ENCODE assay signal across 8 cellular contexts in genomic region chr7:92744184-92744583, GRCh38.
DNase-seq lines count a peak whose midpoint lies in the region; ATAC-seq and TF ChIP-seq lines count a peak whose summit lies in the region.
"Not testable (repeated sequence)": the region's sequence is repeated elsewhere in the genome, so short reads cannot be mapped to it uniquely, and the experiment has no call there.

No MANE protein-coding gene starts in this region.

- peak overlapping the region; percentile 27 for H3K27ac Mint-ChIP-seq in T-helper 1 cell treated with Interleukin-12 subunit alpha and Interleukin-12 subunit beta and Interleukin-4 antibody, amounts not matched to agents 30 μg/mL and 1 μg/mL, for 36 hours
- peak overlapping the region; percentile 52 for H3K27ac Mint-ChIP-seq in activated CD4-positive, alpha-beta T cell treated with anti-CD3 and anti-CD28 coated beads, Interleukin-2, amount 10 ng/mL, durations not matched to agents 24 days and 14 days
- H3K27ac Mint-ChIP-seq in activated T-helper 17 cell treated with anti-CD3 and anti-CD28 coated beads, Interleukin-2, amount 50 U/mL, for 72 hours = peak overlapping the region; percentile 71
- H3K27ac Mint-ChIP-seq in activated naive CD8-positive, alpha-beta T cell treated with anti-CD3 and anti-CD28 coated beads, Interleukin-2, amount 10 ng/mL, durations not matched to agents 7 days and 5 days = peak overlapping the region; percentile 58
- peak overlapping the region; percentile 20 for H3K27ac Mint-ChIP-seq in natural killer cell treated with Interleukin-12 subunit alpha and Interleukin-12 subunit beta and Interleukin-15 and Interleukin-18, amount 100 ng/mL, for 72 hours
- H3K27ac Mint-ChIP-seq in stimulated activated effector memory CD8-positive, alpha-beta T cell treated with anti-CD3 and anti-CD28 coated beads, Interleukin-12 subunit alpha, Interleukin-12 subunit beta, amount 100 ng/mL, for 72 hours = peak overlapping the region; percentile 79

- not testable (repeated sequence) for H3K27me3 ChIP-seq in DND-41 (ENCODE audit: insufficient read depth, low read length, poor library complexity)

- H3K27me3 Mint-ChIP-seq in T-helper 1 cell treated with Interleukin-12 subunit alpha and Interleukin-12 subunit beta and Interleukin-4 antibody, amounts not matched to agents 30 μg/mL and 1 μg/mL, for 36 hours (ENCODE audit: low read depth); activated CD4-positive, alpha-beta T cell treated with anti-CD3 and anti-CD28 coated beads, Interleukin-2, amount 10 ng/mL, durations not matched to agents 24 days and 14 days; activated T-helper 17 cell treated with anti-CD3 and anti-CD28 coated beads, Interleukin-2, amount 50 U/mL, for 72 hours; activated naive CD8-positive, alpha-beta T cell treated with anti-CD3 and anti-CD28 coated beads, Interleukin-2, amount 10 ng/mL, durations not matched to agents 7 days and 5 days; natural killer cell treated with Interleukin-12 subunit alpha and Interleukin-12 subunit beta and Interleukin-15 and Interleukin-18, amount 100 ng/mL, for 72 hours: not testable (repeated sequence)

- H3K27ac ChIP-seq in DND-41 (ENCODE audit: low read length) (peak overlapping the region; percentile 51), KOPT-K1 (ENCODE audit: low read depth, low read length, poor library complexity, severe bottlenecking) (peak overlapping the region; percentile 43)

- peaks cover 100% of the 10 kb centered on the region for H3K79me2 ChIP-seq in DND-41 (ENCODE audit: insufficient read depth, low read length)

- peaks cover 58% of the 10 kb centered on the region for H3K4me1 Mint-ChIP-seq in T-helper 1 cell treated with Interleukin-12 subunit alpha and Interleukin-12 subunit beta and Interleukin-4 antibody, amounts not matched to agents 30 μg/mL and 1 μg/mL, for 36 hours (ENCODE audit: low read depth)
- peaks cover 46% of the 10 kb centered on the region for H3K4me1 Mint-ChIP-seq in activated CD4-positive, alpha-beta T cell treated with anti-CD3 and anti-CD28 coated beads, Interleukin-2, amount 10 ng/mL, durations not matched to agents 24 days and 14 days
- H3K4me1 Mint-ChIP-seq in activated T-helper 17 cell treated with anti-CD3 and anti-CD28 coated beads, Interleukin-2, amount 50 U/mL, for 72 hours = peaks cover 40% of the 10 kb centered on the region
- peaks cover 26% of the 10 kb centered on the region for H3K4me1 Mint-ChIP-seq in activated naive CD8-positive, alpha-beta T cell treated with anti-CD3 and anti-CD28 coated beads, Interleukin-2, amount 10 ng/mL, durations not matched to agents 7 days and 5 days
- peaks cover 35 to 52% of the 10 kb centered on the region in 2 donors for H3K4me1 Mint-ChIP-seq in natural killer cell treated with Interleukin-12 subunit alpha and Interleukin-12 subunit beta and Interleukin-15 and Interleukin-18, amount 100 ng/mL, for 72 hours (ENCODE audit: low read depth in 2 of 2)
- H3K4me1 Mint-ChIP-seq in stimulated activated effector memory CD8-positive, alpha-beta T cell treated with anti-CD3 and anti-CD28 coated beads, Interleukin-12 subunit alpha, Interleukin-12 subunit beta, amount 100 ng/mL, for 72 hours = peaks cover 65% of the 10 kb centered on the region

- peaks cover 34% of the 10 kb centered on the region for H3K36me3 Mint-ChIP-seq in T-helper 1 cell treated with Interleukin-12 subunit alpha and Interleukin-12 subunit beta and Interleukin-4 antibody, amounts not matched to agents 30 μg/mL and 1 μg/mL, for 36 hours (ENCODE audit: low read depth)
- H3K36me3 Mint-ChIP-seq in activated CD4-positive, alpha-beta T cell treated with anti-CD3 and anti-CD28 coated beads, Interleukin-2, amount 10 ng/mL, durations not matched to agents 24 days and 14 days (ENCODE audit: low read depth) = peaks cover 50% of the 10 kb centered on the region
- peaks cover 81% of the 10 kb centered on the region for H3K36me3 Mint-ChIP-seq in activated T-helper 17 cell treated with anti-CD3 and anti-CD28 coated beads, Interleukin-2, amount 50 U/mL, for 72 hours (ENCODE audit: low read depth)
- H3K36me3 Mint-ChIP-seq in activated naive CD8-positive, alpha-beta T cell treated with anti-CD3 and anti-CD28 coated beads, Interleukin-2, amount 10 ng/mL, durations not matched to agents 7 days and 5 days = peaks cover 48% of the 10 kb centered on the region
- H3K36me3 Mint-ChIP-seq in natural killer cell treated with Interleukin-12 subunit alpha and Interleukin-12 subunit beta and Interleukin-15 and Interleukin-18, amount 100 ng/mL, for 72 hours = peaks cover 36% of the 10 kb centered on the region
- H3K36me3 Mint-ChIP-seq in stimulated activated effector memory CD8-positive, alpha-beta T cell treated with anti-CD3 and anti-CD28 coated beads, Interleukin-12 subunit alpha, Interleukin-12 subunit beta, amount 100 ng/mL, for 72 hours = peaks cover 66% of the 10 kb centered on the region

- not testable (repeated sequence) for H3K4me3 ChIP-seq in DND-41 (ENCODE audit: low read depth in 1 of 2, low read length in 2 of 2)

- H4K20me1 ChIP-seq in DND-41 (ENCODE audit: insufficient read depth, low read length) = not testable (repeated sequence)

- not testable (repeated sequence) for H3K4me2 ChIP-seq in DND-41 (ENCODE audit: insufficient read depth, low read length)

- intact Hi-C loops in activated CD4-positive, alpha-beta T cell treated with anti-CD3 and anti-CD28 coated beads, Interleukin-2, amount 10 ng/mL, durations not matched to agents 24 days and 14 days (cut with micrococcal nuclease) = not testable (repeated sequence)

- H3K9me3 Mint-ChIP-seq in T-helper 1 cell treated with Interleukin-12 subunit alpha and Interleukin-12 subunit beta and Interleukin-4 antibody, amounts not matched to agents 30 μg/mL and 1 μg/mL, for 36 hours; activated CD4-positive, alpha-beta T cell treated with anti-CD3 and anti-CD28 coated beads, Interleukin-2, amount 10 ng/mL, durations not matched to agents 24 days and 14 days; activated T-helper 17 cell treated with anti-CD3 and anti-CD28 coated beads, Interleukin-2, amount 50 U/mL, for 72 hours; activated naive CD8-positive, alpha-beta T cell treated with anti-CD3 and anti-CD28 coated beads, Interleukin-2, amount 10 ng/mL, durations not matched to agents 7 days and 5 days; natural killer cell treated with Interleukin-12 subunit alpha and Interleukin-12 subunit beta and Interleukin-15 and Interleukin-18, amount 100 ng/mL, for 72 hours; stimulated activated effector memory CD8-positive, alpha-beta T cell treated with anti-CD3 and anti-CD28 coated beads, Interleukin-12 subunit alpha, Interleukin-12 subunit beta, amount 100 ng/mL, for 72 hours: not testable (repeated sequence)

- POLR2A ChIA-PET in activated naive CD8-positive, alpha-beta T cell treated with anti-CD3 and anti-CD28 coated beads, Interleukin-2, amount 10 ng/mL, durations not matched to agents 7 days and 5 days (lab: Charles Lee) = not testable (repeated sequence)

- not testable (repeated sequence) for H3K9ac ChIP-seq in DND-41 (ENCODE audit: low read depth, low read length)

- H2AFZ ChIP-seq in DND-41 (ENCODE audit: low read depth, low read length) = not testable (repeated sequence)

- ATAC-seq in DND-41 (ENCODE audit: insufficient read depth, low read depth); activated naive CD8-positive, alpha-beta T cell treated with anti-CD3 and anti-CD28 coated beads, Interleukin-2, amount 10 ng/mL, durations not matched to agents 7 days and 5 days (ENCODE audit: low read depth); natural killer cell treated with Interleukin-12 subunit alpha and Interleukin-12 subunit beta and Interleukin-15 and Interleukin-18, amount 100 ng/mL, for 72 hours; stimulated activated effector memory CD8-positive, alpha-beta T cell treated with anti-CD3 and anti-CD28 coated beads, Interleukin-12 subunit alpha, Interleukin-12 subunit beta, amount 100 ng/mL, for 72 hours: not testable (repeated sequence)
- ATAC-seq in activated T-helper 17 cell treated with anti-CD3 and anti-CD28 coated beads, Interleukin-2, amount 50 U/mL, for 72 hours (replicated peaks) = peak; percentile 61

- DNase-seq in DND-41; activated CD4-positive, alpha-beta T cell treated with anti-CD3 and anti-CD28 coated beads, Interleukin-2, amount 10 ng/mL, durations not matched to agents 24 days and 14 days; activated naive CD8-positive, alpha-beta T cell treated with anti-CD3 and anti-CD28 coated beads, Interleukin-2, amount 10 ng/mL, durations not matched to agents 7 days and 5 days; natural killer cell treated with Interleukin-12 subunit alpha and Interleukin-12 subunit beta and Interleukin-15 and Interleukin-18, amount 100 ng/mL, for 72 hours (ENCODE audit: low spot score); stimulated activated effector memory CD8-positive, alpha-beta T cell treated with anti-CD3 and anti-CD28 coated beads, Interleukin-12 subunit alpha, Interleukin-12 subunit beta, amount 100 ng/mL, for 72 hours (ENCODE audit: low spot score in 2 of 2): not testable (repeated sequence)

- TF ChIP-seq CTCF in DND-41 (IDR thresholded peaks at IDR 0.05; ENCODE audit: borderline replicate concordance, extremely low read depth, low read length, poor library complexity, severe bottlenecking) = not testable (repeated sequence)

- peaks cover 93% of the 10 kb centered on the region for H3K4me1 ChIP-seq in DND-41 (ENCODE audit: insufficient read depth, low read length)

- H3K9me3 ChIP-seq in DND-41 (ENCODE audit: insufficient read depth, low read length, severe bottlenecking); KOPT-K1 (ENCODE audit: insufficient read depth, low read length, poor library complexity, severe bottlenecking): not testable (repeated sequence)

- H3K4me3 Mint-ChIP-seq in T-helper 1 cell treated with Interleukin-12 subunit alpha and Interleukin-12 subunit beta and Interleukin-4 antibody, amounts not matched to agents 30 μg/mL and 1 μg/mL, for 36 hours; activated CD4-positive, alpha-beta T cell treated with anti-CD3 and anti-CD28 coated beads, Interleukin-2, amount 10 ng/mL, durations not matched to agents 24 days and 14 days; activated naive CD8-positive, alpha-beta T cell treated with anti-CD3 and anti-CD28 coated beads, Interleukin-2, amount 10 ng/mL, durations not matched to agents 7 days and 5 days; natural killer cell treated with Interleukin-12 subunit alpha and Interleukin-12 subunit beta and Interleukin-15 and Interleukin-18, amount 100 ng/mL, for 72 hours; stimulated activated effector memory CD8-positive, alpha-beta T cell treated with anti-CD3 and anti-CD28 coated beads, Interleukin-12 subunit alpha, Interleukin-12 subunit beta, amount 100 ng/mL, for 72 hours: not testable (repeated sequence)
- H3K4me3 Mint-ChIP-seq in activated T-helper 17 cell treated with anti-CD3 and anti-CD28 coated beads, Interleukin-2, amount 50 U/mL, for 72 hours = peak overlapping the region; percentile 23

- H3K36me3 ChIP-seq in DND-41 (ENCODE audit: insufficient read depth, low read length) (peaks cover 87% of the 10 kb centered on the region), KOPT-K1 (ENCODE audit: insufficient read depth, low read length) (peaks cover 92% of the 10 kb centered on the region)

Comparison
In these comparisons a context has a peak if more than half of its experiments do, and no peak if none do; other contexts are left out.
1. H3K27ac Mint-ChIP-seq: peak in every context shown above with its lines; median percentile 79 in stimulated activated effector memory CD8-positive, alpha-beta T cell treated with anti-CD3 and anti-CD28 coated beads, Interleukin-12 subunit alpha, Interleukin-12 subunit beta, amount 100 ng/mL, for 72 hours; 71 in activated T-helper 17 cell treated with anti-CD3 and anti-CD28 coated beads, Interleukin-2, amount 50 U/mL, for 72 hours; 58 in activated naive CD8-positive, alpha-beta T cell treated with anti-CD3 and anti-CD28 coated beads, Interleukin-2, amount 10 ng/mL, durations not matched to agents 7 days and 5 days; 52 in activated CD4-positive, alpha-beta T cell treated with anti-CD3 and anti-CD28 coated beads, Interleukin-2, amount 10 ng/mL, durations not matched to agents 24 days and 14 days; 27 in T-helper 1 cell treated with Interleukin-12 subunit alpha and Interleukin-12 subunit beta and Interleukin-4 antibody, amounts not matched to agents 30 μg/mL and 1 μg/mL, for 36 hours; 20 in natural killer cell treated with Interleukin-12 subunit alpha and Interleukin-12 subunit beta and Interleukin-15 and Interleukin-18, amount 100 ng/mL, for 72 hours.